19 cellular contexts compared by ENCODE assay signal in the genomic region with DNA sequence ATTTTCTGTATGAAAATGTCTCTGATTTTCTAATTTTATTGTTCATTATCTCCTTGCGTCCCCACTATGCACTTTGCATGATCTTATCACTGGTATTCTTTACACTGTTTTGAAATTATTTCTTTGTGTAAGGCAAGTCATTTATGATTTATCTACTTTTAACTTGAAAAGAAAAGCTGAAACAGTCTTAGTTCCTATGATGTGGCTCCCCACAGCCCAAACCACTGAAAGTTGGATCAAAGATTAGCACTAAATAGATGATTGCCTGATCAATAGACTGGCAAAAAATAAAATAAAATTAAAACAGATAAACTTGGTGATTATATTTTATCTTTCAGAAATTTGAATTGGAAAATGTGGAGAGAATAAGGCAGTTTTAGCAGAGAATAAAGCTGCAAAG.
A peak's percentile ranks its signal among the peaks of the same experiment; 100 is the strongest.
DNase-seq lines count a peak whose midpoint lies in the region; ATAC-seq, FAIRE-seq and TF ChIP-seq lines count a peak whose summit lies in the region.
"Had no signal": no experiment of that assay in that cellular context is flagged by ENCODE, and none has a peak within 500 bp of the region (broad histone marks: within the 10 kb centered on the region; RNA-seq: fewer than 3 reads in every experiment).

No MANE protein-coding gene starts in this region.

- H3K4me1 ChIP-seq in GM12878 (ENCODE audit: control insufficient read depth, insufficient read depth, low read length) (no peaks in the 10 kb centered on the region), heart left ventricle (no peaks in the 10 kb centered on the region)
- H3K4me1 ChIP-seq: SJCRH30 had no signal

- no peaks in the 10 kb centered on the region for H3K36me3 ChIP-seq in GM12878 (ENCODE audit: control insufficient read depth in 2 of 2, insufficient read depth in 2 of 2, low read length in 1 of 2)
- no peaks in the 10 kb centered on the region for H3K36me3 ChIP-seq in heart left ventricle
- H3K36me3 ChIP-seq: BLaER1 treated with 17β-estradiol and CSF1 and Interleukin-3, amounts not matched to agents 10 nM and 100 nM; SJCRH30 had no signal

- intact Hi-C loops in natural killer cell (cut with micrococcal nuclease): no loop called here
- intact Hi-C loops in GM12878 (cut with micrococcal nuclease; ENCODE audit: unreplicated experiment): loop anchor here (1.0 kb wide), 1 partner anchor 10 kb away; no protein-coding TSS in a partner anchor
- intact Hi-C loops in heart left ventricle (cut with DNase I): no loop called here

- H3K27ac ChIP-seq in GM12878 (ENCODE audit: control insufficient read depth, insufficient read depth) (no peak overlapping the region), heart left ventricle (no peak overlapping the region)
- H3K27ac ChIP-seq: BLaER1 treated with 17β-estradiol and CSF1 and Interleukin-3, amounts not matched to agents 10 nM and 100 nM; SJCRH30 had no signal

- no peak overlapping the region for H2AFZ ChIP-seq in GM12878 (ENCODE audit: control insufficient read depth, low read depth, low read length)

- H3K9me3 ChIP-seq in GM12878 (replicated peaks; ENCODE audit: control insufficient read depth, insufficient read depth, low read length) (no peaks in the 10 kb centered on the region), heart left ventricle (no peaks in the 10 kb centered on the region)
- H3K9me3 ChIP-seq: BLaER1 treated with 17β-estradiol and CSF1 and Interleukin-3, amounts not matched to agents 10 nM and 100 nM; SJCRH30 had no signal

- H3K9me3 Mint-ChIP-seq in natural killer cell treated with Interleukin-12 subunit alpha and Interleukin-12 subunit beta and Interleukin-15 and Interleukin-18, amount 100 ng/mL, for 72 hours: no peaks in the 10 kb centered on the region
- H3K9me3 Mint-ChIP-seq in natural killer cell: no peaks in the 10 kb centered on the region
- H3K9me3 Mint-ChIP-seq in activated naive CD4-positive, alpha-beta T cell treated with anti-CD3 and anti-CD28 coated beads, Interleukin-2, amount 10 ng/mL, durations not matched to agents 7 days and 5 days: no peaks in the 10 kb centered on the region
- H3K9me3 Mint-ChIP-seq: T-helper 2 cell treated with Interferon-gamma antibody and Interleukin-4, amounts not matched to agents 5 μg/mL and 100 μg/mL, for 36 hours had no signal

- RAD21 ChIA-PET in GM12878 (lab: Charles Lee; ENCODE audit: unreplicated experiment): interaction anchor here (0.8 to 2.4 kb wide), 3 partner anchors 9 to 12 kb away, joined by 3 to 8 read pairs (median 3); no protein-coding TSS in a partner anchor

- no peak for TF ChIP-seq CTCF in natural killer cell (IDR thresholded peaks at IDR 0.05)
- TF ChIP-seq CTCF in GM12878 (IDR thresholded peaks at IDR 0.05 in 2 of 3, conservative IDR thresholded peaks at IDR 0.05 in 1 of 3; ENCODE audit: control insufficient read depth in 2 of 3, extremely low read depth in 1 of 3, insufficient read depth in 1 of 3, low read depth in 3 of 3, low read length in 3 of 3): no peak
- no peak for TF ChIP-seq CTCF in heart left ventricle (IDR thresholded peaks at IDR 0.05)

- no peak overlapping the region for H3K4me2 ChIP-seq in GM12878 (ENCODE audit: control insufficient read depth, insufficient read depth)
- H3K4me2 ChIP-seq: BLaER1 treated with 17β-estradiol and CSF1 and Interleukin-3, amounts not matched to agents 10 nM and 100 nM had no signal

- peak overlapping the region; percentile 52 to 88 for H3K27ac Mint-ChIP-seq in natural killer cell treated with Interleukin-12 subunit alpha and Interleukin-12 subunit beta and Interleukin-15 and Interleukin-18, amount 100 ng/mL, for 72 hours
- H3K27ac Mint-ChIP-seq in natural killer cell: no peak overlapping the region
- H3K27ac Mint-ChIP-seq in activated naive CD4-positive, alpha-beta T cell treated with anti-CD3 and anti-CD28 coated beads, Interleukin-2, amount 10 ng/mL, durations not matched to agents 7 days and 5 days: no peak overlapping the region
- H3K27ac Mint-ChIP-seq: T-helper 2 cell treated with Interferon-gamma antibody and Interleukin-4, amounts not matched to agents 5 μg/mL and 100 μg/mL, for 36 hours had no signal

- ATAC-seq in natural killer cell treated with Interleukin-12 subunit alpha and Interleukin-12 subunit beta and Interleukin-15 and Interleukin-18, amount 100 ng/mL, for 72 hours: no peak
- ATAC-seq in natural killer cell: no peak
- ATAC-seq in HG02623 (IDR thresholded peaks at IDR 0.05; ENCODE audit: unreplicated experiment): peak; percentile 31
- peak; percentile 33 for ATAC-seq in HG03135 (IDR thresholded peaks at IDR 0.05; ENCODE audit: unreplicated experiment)
- peak; percentile 54 for ATAC-seq in GM12878
- no peak for ATAC-seq in heart left ventricle

- H3K4me3 Mint-ChIP-seq in natural killer cell treated with Interleukin-12 subunit alpha and Interleukin-12 subunit beta and Interleukin-15 and Interleukin-18, amount 100 ng/mL, for 72 hours: peak overlapping the region; percentile 40
- no peak overlapping the region for H3K4me3 Mint-ChIP-seq in natural killer cell
- no peak overlapping the region for H3K4me3 Mint-ChIP-seq in activated naive CD4-positive, alpha-beta T cell treated with anti-CD3 and anti-CD28 coated beads, Interleukin-2, amount 10 ng/mL, durations not matched to agents 7 days and 5 days
- H3K4me3 Mint-ChIP-seq: T-helper 2 cell treated with Interferon-gamma antibody and Interleukin-4, amounts not matched to agents 5 μg/mL and 100 μg/mL, for 36 hours had no signal

- TF ChIP-seq RAD21 in GM12878 (IDR thresholded peaks at IDR 0.05; ENCODE audit: insufficient read depth, low read depth, low read length): no peak

- in situ Hi-C loops in GM12878 (cut with MboI): no loop called here

- CTCF ChIA-PET in GM12878 (lab: Yijun Ruan, JAX): interaction anchor here (1.8 kb wide), 1 partner anchor 13 kb away, joined by 5 read pairs; no protein-coding TSS in a partner anchor
- CTCF ChIA-PET in activated naive CD4-positive, alpha-beta T cell treated with anti-CD3 and anti-CD28 coated beads, Interleukin-2, amount 10 ng/mL, durations not matched to agents 7 days and 5 days (lab: Charles Lee): no interaction called here

- H3K4me3 ChIP-seq in GM12878: no peak overlapping the region
- no peak overlapping the region for H3K4me3 ChIP-seq in heart left ventricle
- H3K4me3 ChIP-seq: BLaER1 treated with 17β-estradiol and CSF1 and Interleukin-3, amounts not matched to agents 10 nM and 100 nM; SJCRH30 had no signal

- no peaks in the 10 kb centered on the region for H3K27me3 Mint-ChIP-seq in natural killer cell treated with Interleukin-12 subunit alpha and Interleukin-12 subunit beta and Interleukin-15 and Interleukin-18, amount 100 ng/mL, for 72 hours
- H3K27me3 Mint-ChIP-seq in natural killer cell (ENCODE audit: low read depth in 2 of 2): no peaks in the 10 kb centered on the region
- H3K27me3 Mint-ChIP-seq in activated naive CD4-positive, alpha-beta T cell treated with anti-CD3 and anti-CD28 coated beads, Interleukin-2, amount 10 ng/mL, durations not matched to agents 7 days and 5 days: no peaks in the 10 kb centered on the region

- no peaks in the 10 kb centered on the region for H3K79me2 ChIP-seq in GM12878 (ENCODE audit: control insufficient read depth, insufficient read depth, low read length)

- DNase-seq in natural killer cell treated with Interleukin-12 subunit alpha and Interleukin-12 subunit beta and Interleukin-15 and Interleukin-18, amount 100 ng/mL, for 72 hours (ENCODE audit: low spot score): no peak
- no peak for DNase-seq in natural killer cell
- DNase-seq in GM12878 (ENCODE audit: low read depth, low spot score): no peak
- DNase-seq in heart left ventricle: no peak
- no peak for DNase-seq in activated naive CD4-positive, alpha-beta T cell treated with anti-CD3 and anti-CD28 coated beads, Interleukin-2, amount 10 ng/mL, durations not matched to agents 7 days and 5 days
- no peak for DNase-seq in NCI-H748 treated with DMSO at 0.1 percent for 48 hours (lab: John Stamatoyannopoulos, UW)
- DNase-seq: 8988T, GOT3, MV-4-11, NCI-H1436 treated with DMSO at 0.1 percent for 48 hours, NCI-H2081, NCI-H524, OCI-M1, RPMI8226, SJCRH30 had no signal

- BruUV-seq in GM12878 (replicated peaks; lab: Mats Ljungman, UMichigan): no TSS peak

- WGBS in GM12878 (ENCODE audit: insufficient coverage, insufficient replicate concordance, low lambda C conversion rate, missing lambda C conversion rate): 90% methylated on average over 1 of the region's 1 CpG
- 87 to 97% (median 91%) methylated on average over 1 of the region's 1 CpG for WGBS in heart left ventricle, 4 donors

- H3K27me3 ChIP-seq in GM12878 (replicated peaks in 1 of 2; ENCODE audit: control insufficient read depth in 2 of 2, insufficient read depth in 2 of 2, low read length in 1 of 2): no peaks in the 10 kb centered on the region
- H3K27me3 ChIP-seq in heart left ventricle: no peaks in the 10 kb centered on the region
- H3K27me3 ChIP-seq: BLaER1 treated with 17β-estradiol and CSF1 and Interleukin-3, amounts not matched to agents 10 nM and 100 nM; SJCRH30 had no signal

- peaks cover 13 to 25% of the 10 kb centered on the region in 2 donors for H3K4me1 Mint-ChIP-seq in natural killer cell treated with Interleukin-12 subunit alpha and Interleukin-12 subunit beta and Interleukin-15 and Interleukin-18, amount 100 ng/mL, for 72 hours (ENCODE audit: low read depth in 2 of 2)
- H3K4me1 Mint-ChIP-seq in natural killer cell: peaks cover 20 to 23% of the 10 kb centered on the region in 2 donors
- no peaks in the 10 kb centered on the region for H3K4me1 Mint-ChIP-seq in activated naive CD4-positive, alpha-beta T cell treated with anti-CD3 and anti-CD28 coated beads, Interleukin-2, amount 10 ng/mL, durations not matched to agents 7 days and 5 days

- no peak for TF ChIP-seq POLR2A in GM12878 (IDR thresholded peaks at IDR 0.05; ENCODE audit: low read depth, low read length)
- TF ChIP-seq POLR2A in heart left ventricle (IDR thresholded peaks at IDR 0.05): no peak

- POLR2A ChIA-PET in GM12878 (lab: Charles Lee): no interaction called here

- no peaks in the 10 kb centered on the region for H4K20me1 ChIP-seq in GM12878 (ENCODE audit: control insufficient read depth, insufficient read depth)
- H4K20me1 ChIP-seq: BLaER1 treated with 17β-estradiol and CSF1 and Interleukin-3, amounts not matched to agents 10 nM and 100 nM had no signal

- no peak overlapping the region for H3K9ac ChIP-seq in GM12878 (ENCODE audit: control insufficient read depth, insufficient read depth, low read length)
- H3K9ac ChIP-seq: BLaER1 treated with 17β-estradiol and CSF1 and Interleukin-3, amounts not matched to agents 10 nM and 100 nM had no signal

- no peaks in the 10 kb centered on the region for H3K36me3 Mint-ChIP-seq in natural killer cell treated with Interleukin-12 subunit alpha and Interleukin-12 subunit beta and Interleukin-15 and Interleukin-18, amount 100 ng/mL, for 72 hours
- no peaks in the 10 kb centered on the region for H3K36me3 Mint-ChIP-seq in natural killer cell
- H3K36me3 Mint-ChIP-seq in activated naive CD4-positive, alpha-beta T cell treated with anti-CD3 and anti-CD28 coated beads, Interleukin-2, amount 10 ng/mL, durations not matched to agents 7 days and 5 days: no peaks in the 10 kb centered on the region

- SMC1A ChIA-PET in GM12878 (lab: Charles Lee; ENCODE audit: uncharacterized antibody, unreplicated experiment): interaction anchor here (1.3 to 3.2 kb wide), 3 partner anchors 8 to 16 kb away, joined by 3 to 31 read pairs (median 9); no protein-coding TSS in a partner anchor

- no peak for FAIRE-seq in GM12878 (lab: Jason Lieb, UNC)

- TF ChIP-seq EP300 in GM12878 (IDR thresholded peaks at IDR 0.05; ENCODE audit: borderline replicate concordance in 1 of 2, control insufficient read depth in 1 of 2, low read depth in 2 of 2, low read length in 2 of 2): no peak

Comparison
In these comparisons a context has a peak if more than half of its experiments do, and no peak if none do; other contexts are left out.
1. H3K27ac Mint-ChIP-seq: peak in natural killer cell treated with Interleukin-12 subunit alpha and Interleukin-12 subunit beta and Interleukin-15 and Interleukin-18, amount 100 ng/mL, for 72 hours (2 of 2); none in natural killer cell (0 of 2) and activated naive CD4-positive, alpha-beta T cell treated with anti-CD3 and anti-CD28 coated beads, Interleukin-2, amount 10 ng/mL, durations not matched to agents 7 days and 5 days (single experiment).
2. ATAC-seq: peak in HG02623 (single experiment), HG03135 (single experiment) and GM12878 (single experiment); none in natural killer cell treated with Interleukin-12 subunit alpha and Interleukin-12 subunit beta and Interleukin-15 and Interleukin-18, amount 100 ng/mL, for 72 hours (0 of 2), natural killer cell (0 of 3) and heart left ventricle (0 of 4).